9 cellular contexts compared by ENCODE assay signal in genomic region chr11:66467034-66467659, GRCh38. TPM values are rescaled to one million over a fixed set of nuclear protein-coding genes. Genes with fewer than 3 reads are reported as not detected.
DNase-seq lines count a peak whose midpoint lies in the region; ATAC-seq, FAIRE-seq and TF ChIP-seq lines count a peak whose summit lies in the region.
"Had no signal": no experiment of that assay in that cellular context is flagged by ENCODE, and none has a peak within 500 bp of the region (broad histone marks: within the 10 kb centered on the region; RNA-seq: fewer than 3 reads in every experiment).

No MANE protein-coding gene starts in this region.

- 0 out of 2 replicates have a peak, but pooled peaks have one; percentile 2 for TF ChIP-seq CTCF in AG10803 (conservative IDR thresholded peaks at IDR 0.05; ENCODE audit: low read length)
- peak; percentile 14 for TF ChIP-seq CTCF in GM13977 (IDR thresholded peaks at IDR 0.05; ENCODE audit: extremely low read depth, insufficient read depth, missing control alignments)
- TF ChIP-seq CTCF in H1 (IDR thresholded peaks at IDR 0.05; ENCODE audit: control extremely low read depth in 1 of 3, insufficient read depth in 1 of 3, low read depth in 1 of 3, low read length in 3 of 3), result peak in 2 of 3 experiments; percentile 12 to 15; a peak in 2 of 4 replicates

- peak overlapping the region; percentile 48; the same call in 1 of the 2 replicates for H4K8ac ChIP-seq in H1 (ENCODE audit: extremely low read depth, insufficient read depth, low read length)

- peaks cover 13% of the 10 kb centered on the region for H3K4me1 ChIP-seq in SJSA1 (replicated peaks)
- H3K4me1 ChIP-seq in H1 (replicated peaks in 1 of 4; ENCODE audit: control insufficient read depth in 3 of 4, insufficient read depth in 4 of 4, low read length in 3 of 4), result peaks cover 7 to 25% (median 14%) of the 10 kb centered on the region in 4 experiments
- peaks cover 10 to 13% of the 10 kb centered on the region in 2 donors for H3K4me1 ChIP-seq in mucosa of rectum (ENCODE audit: control insufficient read depth in 2 of 2, insufficient read depth in 2 of 2, low read length in 2 of 2)
- H3K4me1 ChIP-seq in urinary bladder (ENCODE audit: insufficient read depth), result peaks cover 3% of the 10 kb centered on the region

- H3K36me3 ChIP-seq in SJSA1 (peaks cover 12% of the 10 kb centered on the region), H1 (ENCODE audit: control insufficient read depth in 2 of 4, insufficient read depth in 4 of 4, low read length in 3 of 4) (no peaks in the 10 kb centered on the region; a peak in 1 of 8 replicates), mucosa of rectum (ENCODE audit: control insufficient read depth in 2 of 2, insufficient read depth in 2 of 2, low read length in 2 of 2) (peaks cover 0 to 2% of the 10 kb centered on the region in 2 donors), urinary bladder (ENCODE audit: insufficient read depth) (no peaks in the 10 kb centered on the region)

- H3K79me1 ChIP-seq in H1 (ENCODE audit: low read depth, low read length), result no peaks in the 10 kb centered on the region

- no peak overlapping the region for H2AK5ac ChIP-seq in H1 (ENCODE audit: low read depth, low read length)

- peak; percentile 28 for DNase-seq in AG10803 (ENCODE audit: low read depth)
- peak; percentile 70 for DNase-seq in GM13977 (ENCODE audit: low spot score)
- peak; percentile 42 to 68 for DNase-seq in SJSA1 (ENCODE audit: low read depth in 1 of 2, low spot score in 2 of 2)
- DNase-seq in H1 (ENCODE audit: low read depth in 1 of 2, low spot score in 2 of 2), result no peak
- no peak for DNase-seq in NCI-H526 treated with DMSO at 0.1 percent for 48 hours (lab: John Stamatoyannopoulos, UW)

- H2BK15ac ChIP-seq in H1 (ENCODE audit: low read length), result no peak overlapping the region

- CTCF ChIA-PET in H1 (lab: Charles Lee; ENCODE audit: partially characterized antibody), result interaction anchor here (0.6 to 6.7 kb wide), 15 partner anchors 9 to 385 kb away, joined by 3 to 39 read pairs (median 5); partner anchors contain the start of genes DPP3, MRPL11 and NPAS4

- H3K27ac ChIP-seq in SJSA1, result no peak overlapping the region
- H3K27ac ChIP-seq in H1 (ENCODE audit: low read depth, low read length), result no peak overlapping the region
- H3K27ac ChIP-seq in mucosa of rectum (ENCODE audit: low read depth in 2 of 2, low read length in 2 of 2), result no peak overlapping the region
- H3K27ac ChIP-seq in urinary bladder (ENCODE audit: low read depth), result peak overlapping the region; percentile 30

- H3K4me2 ChIP-seq in H1 (ENCODE audit: insufficient read depth in 1 of 2, low read depth in 2 of 2, low read length in 2 of 2), result peak overlapping the region; percentile 74 to 94

- no peak overlapping the region for H3K4ac ChIP-seq in H1 (replicated peaks; ENCODE audit: insufficient read length, low read depth, low read length)

- peak; percentile 27 for ATAC-seq in HG02981 (IDR thresholded peaks at IDR 0.05; ENCODE audit: unreplicated experiment)

- H2BK120ac ChIP-seq in H1 (replicated peaks; ENCODE audit: low read depth, low read length), result no peak overlapping the region

- TF ChIP-seq RAD21 in H1 (IDR thresholded peaks at IDR 0.05 in 1 of 2, conservative IDR thresholded peaks at IDR 0.05 in 1 of 2; ENCODE audit: low read depth in 2 of 2, low read length in 2 of 2), result no peak

- no peaks in the 10 kb centered on the region for H3K79me2 ChIP-seq in H1 (ENCODE audit: control insufficient read depth in 1 of 2, insufficient read depth in 2 of 2, low read length in 2 of 2)

- H4K91ac ChIP-seq in H1 (replicated peaks; ENCODE audit: insufficient read length, low read length), result no peak overlapping the region

- no peak overlapping the region; the same call in 1 of the 2 replicates for H3K18ac ChIP-seq in H1 (ENCODE audit: extremely low read depth, low read length)

- H3K23me2 ChIP-seq in H1 (ENCODE audit: low read depth, low read length), result peaks cover 13% of the 10 kb centered on the region

- H3K14ac ChIP-seq in H1 (ENCODE audit: insufficient read length), result no peak overlapping the region

- H3K23ac ChIP-seq in H1 (ENCODE audit: insufficient read length), result no peak overlapping the region

- H2AFZ ChIP-seq in H1 (ENCODE audit: low read length), result no peak overlapping the region

- H3K9me3 ChIP-seq in SJSA1 (replicated peaks), result peaks cover 11% of the 10 kb centered on the region
- H3K9me3 ChIP-seq in H1 (ENCODE audit: insufficient read depth in 2 of 2, low read depth in 1 of 2, low read length in 1 of 2), result peaks cover 0 to 4% of the 10 kb centered on the region in 2 experiments; a peak in 2 of 4 replicates
- no peaks in the 10 kb centered on the region for H3K9me3 ChIP-seq in mucosa of rectum (ENCODE audit: control insufficient read depth in 2 of 2, low read length in 2 of 2)

- no peak for FAIRE-seq in H1 (lab: Jason Lieb, UNC)
- FAIRE-seq: TTC549 had no signal

- TF ChIP-seq POLR2A in H1 (IDR thresholded peaks at IDR 0.05; ENCODE audit: control extremely low read depth in 1 of 2, low read depth in 2 of 2, low read length in 2 of 2), result no peak; a peak in 1 of 3 replicates

- H3K9ac ChIP-seq in H1 (replicated peaks in 1 of 4; ENCODE audit: extremely low read depth in 1 of 4, low read depth in 3 of 4, low read length in 3 of 4) (peak overlapping the region; percentile 7 to 73 (median 55); a peak in 5 of 7 replicates), mucosa of rectum (ENCODE audit: low read depth in 1 of 2, low read length in 2 of 2) (peak overlapping the region; percentile 57 to 70)

- H3K4me3 ChIP-seq in AG10803 (ENCODE audit: low read length), result peak overlapping the region; percentile 73
- peak overlapping the region; percentile 70 for H3K4me3 ChIP-seq in SJSA1
- peak overlapping the region; percentile 52 to 78 (median 65) for H3K4me3 ChIP-seq in H1 (ENCODE audit: extremely low read depth in 1 of 4, insufficient read depth in 2 of 4, low read depth in 3 of 4, low read length in 4 of 4)
- peak overlapping the region; percentile 62 to 66 for H3K4me3 ChIP-seq in mucosa of rectum (ENCODE audit: low read length in 2 of 2)
- H3K4me3 ChIP-seq in urinary bladder (ENCODE audit: low read depth, low read length), result peak overlapping the region; percentile 86

- no peak overlapping the region; the same call in 1 of the 2 replicates for H2BK5ac ChIP-seq in H1 (ENCODE audit: low read depth, low read length)

- 7% methylated on average over 36 of the region's 72 CpGs; no CpG with 5 or more reads in 1 of the 2 experiments for WGBS in H1 (ENCODE audit: extremely low coverage in 1 of 2, insufficient coverage in 1 of 2, insufficient read length in 1 of 2, insufficient replicate concordance in 2 of 2, low coverage in 1 of 2, low lambda C conversion rate in 2 of 2, missing lambda C conversion rate in 1 of 2), 2 experiments
- 1% methylated on average over 72 of the region's 72 CpGs for WGBS in urinary bladder

- TF ChIP-seq EP300 in H1 (IDR thresholded peaks at IDR 0.05; ENCODE audit: borderline replicate concordance in 1 of 2, low read depth in 2 of 2, low read length in 2 of 2), result 0 out of 3 replicates have a peak, but pooled peaks of 1 of the 2 experiments have one; percentile 5

- H4K20me1 ChIP-seq in H1 (replicated peaks in 1 of 2; ENCODE audit: control insufficient read depth in 1 of 2, insufficient read depth in 2 of 2, low read length in 2 of 2), result no peaks in the 10 kb centered on the region

- in situ Hi-C loops in GM13977 (cut with MboI; ENCODE audit: low pct_unique_long_range_greater_than_20kb, low sequenced_read_pairs, unreplicated experiment), result no loop called here

- no peak overlapping the region for H4K5ac ChIP-seq in H1 (ENCODE audit: insufficient read length, low read depth, low read length)

- H3K56ac ChIP-seq in H1 (replicated peaks; ENCODE audit: insufficient read length, low read depth, low read length), result no peak overlapping the region

- H3K27me3 ChIP-seq in SJSA1 (replicated peaks) (no peaks in the 10 kb centered on the region), H1 (replicated peaks in 1 of 4; ENCODE audit: control insufficient read depth in 3 of 4, extremely low read depth in 1 of 4, insufficient read depth in 3 of 4, low read length in 3 of 4) (no peaks in the 10 kb centered on the region; a peak in 1 of 7 replicates), mucosa of rectum (ENCODE audit: control insufficient read depth in 2 of 2, insufficient read depth in 2 of 2, low read length in 2 of 2) (no peaks in the 10 kb centered on the region)

- H2BK20ac ChIP-seq in H1 (ENCODE audit: low read length), result no peak overlapping the region

- H2BK12ac ChIP-seq in H1 (ENCODE audit: low read depth, low read length), result 0 out of 2 replicates have a peak overlapping the region, but pooled peaks have one; percentile 9

- POLR2A ChIA-PET in H1 (lab: Charles Lee; ENCODE audit: partially characterized antibody), result interaction anchor here (1.0 to 7.3 kb wide), 9 partner anchors 8 to 171 kb away, joined by 3 to 85 read pairs (median 3); partner anchors contain the start of genes DPP3, MRPL11, NPAS4 and RBM4

RNA-seq across cellular contexts. Expression of gene PELI3, which starts 0.4 kb away (rescaled TPM):
- total RNA-seq in SJSA1 (2014; rRNA removed; shearing (Covaris generic)), result 7.0 and 11.1 TPM in 2 replicates
- total RNA-seq in H1 (2021; fragmentation: NEBNext Ultra II Directional; extraction: Animal tissue kit (Norgen Biotek cat#: 25700)), result 7.6 TPM in 2 replicates
- 5.2 and 7.6 TPM in 2 replicates for polyA plus RNA-seq in H1 (2011; rRNA removed)
- 5.3 TPM for polyA plus RNA-seq in H1 (2011; cell fraction: cytosol; rRNA removed)
- polyA plus RNA-seq in H1 (2011; cell fraction: nucleus; rRNA removed), result 9.8 TPM
- polyA plus RNA-seq in H1 (2012, experiment 1 of 2), result 3.7 to 8.0 TPM (median 5.7 TPM) in 4 replicates
- 5.6 TPM for polyA plus RNA-seq in H1 (2012, experiment 2 of 2)
- polyA plus RNA-seq in H1 (2013, experiment 1 of 2), result 3.1 TPM
- polyA plus RNA-seq in H1 (2013, experiment 2 of 2), result 3.5 TPM
- polyA minus RNA-seq in H1 (2011; rRNA and poly(A)+ RNA removed), result 7.4 and 11.2 TPM in 2 replicates
- polyA minus RNA-seq in H1 (2011; cell fraction: cytosol; rRNA and poly(A)+ RNA removed), result 6.5 TPM
- 18.7 TPM for polyA minus RNA-seq in H1 (2011; cell fraction: nucleus; rRNA and poly(A)+ RNA removed)
- 7.6 TPM for total RNA-seq in urinary bladder
- polyA plus RNA-seq in urinary bladder, result 22.5 TPM

RNA-seq across cellular contexts. Expression of gene DPP3, which starts 13.1 kb away (rescaled TPM):
- total RNA-seq in SJSA1 (2014; rRNA removed; shearing (Covaris generic)), result 140 and 146 TPM in 2 replicates
- total RNA-seq in H1 (2021; fragmentation: NEBNext Ultra II Directional; extraction: Animal tissue kit (Norgen Biotek cat#: 25700)), result 82.7 and 86.4 TPM in 2 replicates
- polyA plus RNA-seq in H1 (2011; rRNA removed), result 75.1 and 90.6 TPM in 2 replicates
- polyA plus RNA-seq in H1 (2011; cell fraction: cytosol; rRNA removed), result 78.8 TPM
- polyA plus RNA-seq in H1 (2011; cell fraction: nucleus; rRNA removed), result 231 TPM
- polyA plus RNA-seq in H1 (2012, experiment 1 of 2), result 67.1 to 86.6 TPM (median 82.3 TPM) in 4 replicates
- polyA plus RNA-seq in H1 (2012, experiment 2 of 2), result 84.4 TPM
- polyA plus RNA-seq in H1 (2013, experiment 1 of 2), result 35.6 TPM
- polyA plus RNA-seq in H1 (2013, experiment 2 of 2), result 33.7 TPM
- 126 TPM in 2 replicates for polyA minus RNA-seq in H1 (2011; rRNA and poly(A)+ RNA removed)
- 122 TPM for polyA minus RNA-seq in H1 (2011; cell fraction: cytosol; rRNA and poly(A)+ RNA removed)
- 94.0 TPM for polyA minus RNA-seq in H1 (2011; cell fraction: nucleus; rRNA and poly(A)+ RNA removed)
- total RNA-seq in urinary bladder, result 16.9 TPM
- 26.8 TPM for polyA plus RNA-seq in urinary bladder

RNA-seq across cellular contexts. Expression of gene MRPL11, which starts 28.5 kb away (rescaled TPM):
- total RNA-seq in SJSA1 (2014; rRNA removed; shearing (Covaris generic)), result 186 and 201 TPM in 2 replicates
- 141 and 152 TPM in 2 replicates for total RNA-seq in H1 (2021; fragmentation: NEBNext Ultra II Directional; extraction: Animal tissue kit (Norgen Biotek cat#: 25700))
- polyA plus RNA-seq in H1 (2011; rRNA removed) (105 and 106 TPM in 2 replicates), urinary bladder (54.9 TPM)
- 116 TPM for polyA plus RNA-seq in H1 (2011; cell fraction: cytosol; rRNA removed)
- polyA plus RNA-seq in H1 (2011; cell fraction: nucleus; rRNA removed), result 102 TPM
- 161 to 181 TPM (median 177 TPM) in 4 replicates for polyA plus RNA-seq in H1 (2012, experiment 1 of 2)
- polyA plus RNA-seq in H1 (2012, experiment 2 of 2), result 290 TPM
- polyA plus RNA-seq in H1 (2013, experiment 1 of 2), result 187 TPM
- polyA plus RNA-seq in H1 (2013, experiment 2 of 2), result 199 TPM
- 45.4 and 61.3 TPM in 2 replicates for polyA minus RNA-seq in H1 (2011; rRNA and poly(A)+ RNA removed)
- polyA minus RNA-seq in H1 (2011; cell fraction: cytosol; rRNA and poly(A)+ RNA removed), result 31.3 TPM
- 11.6 TPM for polyA minus RNA-seq in H1 (2011; cell fraction: nucleus; rRNA and poly(A)+ RNA removed)
- total RNA-seq in urinary bladder, result 32.9 TPM

RNA-seq across cellular contexts. Expression of gene BBS1, which starts 43.3 kb away (rescaled TPM):
- total RNA-seq in SJSA1 (2014; rRNA removed; shearing (Covaris generic)), result 28.7 and 38.8 TPM in 2 replicates
- total RNA-seq in H1 (2021; fragmentation: NEBNext Ultra II Directional; extraction: Animal tissue kit (Norgen Biotek cat#: 25700)), result 19.1 and 22.1 TPM in 2 replicates
- 19.5 and 33.7 TPM in 2 replicates for polyA plus RNA-seq in H1 (2011; rRNA removed)
- polyA plus RNA-seq in H1 (2011; cell fraction: cytosol; rRNA removed), result 26.9 TPM
- polyA plus RNA-seq in H1 (2011; cell fraction: nucleus; rRNA removed), result 59.4 TPM
- 18.6 to 24.3 TPM (median 22.4 TPM) in 4 replicates for polyA plus RNA-seq in H1 (2012, experiment 1 of 2)
- 14.7 TPM for polyA plus RNA-seq in H1 (2012, experiment 2 of 2)
- 11.0 TPM for polyA plus RNA-seq in H1 (2013, experiment 1 of 2)
- polyA plus RNA-seq in H1 (2013, experiment 2 of 2), result 10.8 TPM
- 23.6 and 31.8 TPM in 2 replicates for polyA minus RNA-seq in H1 (2011; rRNA and poly(A)+ RNA removed)
- polyA minus RNA-seq in H1 (2011; cell fraction: cytosol; rRNA and poly(A)+ RNA removed), result 32.1 TPM
- polyA minus RNA-seq in H1 (2011; cell fraction: nucleus; rRNA and poly(A)+ RNA removed), result 30.9 TPM
- 40.4 TPM for total RNA-seq in urinary bladder
- 33.3 TPM for polyA plus RNA-seq in urinary bladder

RNA-seq across cellular contexts. Expression of gene NPAS4, which starts 46.3 kb away (rescaled TPM):
- 1.3 and 2.2 TPM in 2 replicates for total RNA-seq in SJSA1 (2014; rRNA removed; shearing (Covaris generic))
- total RNA-seq in H1 (2021; fragmentation: NEBNext Ultra II Directional; extraction: Animal tissue kit (Norgen Biotek cat#: 25700)), result 0.88 and 0.99 TPM in 2 replicates
- polyA plus RNA-seq in H1 (2011; rRNA removed), result 0.73 and 0.77 TPM in 2 replicates
- polyA plus RNA-seq in H1 (2011; cell fraction: cytosol; rRNA removed), result 0.54 TPM
- 2.0 TPM for polyA plus RNA-seq in H1 (2011; cell fraction: nucleus; rRNA removed)
- polyA plus RNA-seq in H1 (2012, experiment 1 of 2), result 0.58 to 1.2 TPM (median 0.85 TPM) in 4 replicates
- polyA plus RNA-seq in H1 (2012, experiment 2 of 2), result 0.28 TPM
- polyA plus RNA-seq in H1 (2013, experiment 1 of 2), result 0.24 TPM
- 0.18 TPM for polyA plus RNA-seq in H1 (2013, experiment 2 of 2)
- polyA minus RNA-seq in H1 (2011; rRNA and poly(A)+ RNA removed), result 0.12 and 0.66 TPM in 2 replicates
- 0.44 TPM for polyA minus RNA-seq in H1 (2011; cell fraction: cytosol; rRNA and poly(A)+ RNA removed)
- 0.40 TPM for polyA minus RNA-seq in H1 (2011; cell fraction: nucleus; rRNA and poly(A)+ RNA removed)
- 1.6 TPM for total RNA-seq in urinary bladder
- 2.4 TPM for polyA plus RNA-seq in urinary bladder

Comparison
In these comparisons a context has a peak if more than half of its experiments do, and no peak if none do; other contexts are left out.
1. DNase-seq: peak in AG10803 (single experiment), GM13977 (single experiment) and SJSA1 (2 of 2); none in H1 (0 of 2) and NCI-H526 treated with DMSO at 0.1 percent for 48 hours (single experiment).
2. Peak in every context shown above with its lines, with median percentiles within 50 percentile points of each other: H3K4me3 ChIP-seq and CTCF ChIP-seq.